ENCODE assay signal across 2 cellular contexts in genomic region chr2:130191319-130191718, GRCh38.
TF ChIP-seq lines count a peak whose summit lies in the region.

No MANE protein-coding gene starts in this region.

TF ChIP-seq in IMR-90, 13 proteins besides CTCF, POLR2A, EP300 and RAD21:
- TF ChIP-seq MAFK (IDR thresholded peaks at IDR 0.05; ENCODE audit: low read depth, low read length): peak; percentile 61

TF ChIP-seq in HepG2, 621 proteins besides CTCF, POLR2A, EP300 and RAD21:
- TF ChIP-seq MAFK (conservative IDR thresholded peaks at IDR 0.05 in 1 of 2, IDR thresholded peaks at IDR 0.05 in 1 of 2; ENCODE audit: low read length in 2 of 2): peak; percentile 72 to 85
- peak; percentile 78 for TF ChIP-seq MAFF (IDR thresholded peaks at IDR 0.05; ENCODE audit: low read depth, low read length)
TF ChIP-seq in HepG2: peak in this region for 2; not testable (repeated sequence) for 619.
